In the genomic region with DNA sequence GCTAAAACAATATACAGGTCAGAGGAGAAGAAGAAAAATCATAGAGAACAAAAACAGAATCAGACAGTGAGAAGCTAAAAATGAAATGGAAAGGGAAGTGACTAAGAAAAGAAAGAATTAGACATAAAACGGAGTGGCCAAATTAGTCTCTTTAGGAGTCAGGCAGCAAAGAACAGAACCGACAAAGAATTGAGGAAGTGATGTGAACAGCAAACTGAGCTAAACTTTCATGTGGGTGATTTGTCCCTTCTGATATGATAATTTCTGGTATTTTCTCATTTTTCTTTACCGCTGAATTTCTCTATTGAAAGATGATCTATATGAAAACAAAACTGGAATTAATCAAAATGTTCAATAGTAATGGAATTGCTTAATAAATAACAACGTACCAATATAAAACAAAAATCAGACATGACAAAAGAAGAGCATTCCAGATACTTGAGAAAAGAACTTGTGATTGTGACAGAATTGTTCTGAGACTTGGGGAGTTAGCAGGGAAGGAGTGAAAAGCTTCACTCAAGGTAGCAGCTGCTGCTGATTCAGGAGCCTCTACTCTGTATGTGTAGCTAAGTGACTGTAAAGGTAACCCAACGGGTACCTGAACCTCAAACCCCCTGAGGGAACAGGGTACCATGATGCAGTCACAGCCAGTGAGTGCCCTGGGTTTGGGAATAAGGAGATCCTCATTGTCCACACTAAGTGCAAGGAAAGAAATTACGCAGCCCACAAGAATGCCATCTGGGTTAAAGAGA, we compare ENCODE assay signal across 11 cellular contexts. TPM values are rescaled to one million over a fixed set of nuclear protein-coding genes. Genes with fewer than 3 reads are reported as not detected.
DNase-seq lines count a peak whose midpoint lies in the region; ATAC-seq and TF ChIP-seq lines count a peak whose summit lies in the region.
"Had no signal": no experiment of that assay in that cellular context is flagged by ENCODE, and none has a peak within 500 bp of the region (broad histone marks: within the 10 kb centered on the region; RNA-seq: fewer than 3 reads in every experiment).

No MANE protein-coding gene starts in this region.

- CTCF ChIA-PET in activated CD8-positive, alpha-beta T cell treated with anti-CD3 and anti-CD28 coated beads, Interleukin-2, amount 10 ng/mL, durations not matched to agents 7 days and 5 days (lab: Charles Lee), result interaction anchor here (1.4 to 4.3 kb wide), 3 partner anchors 11 to 412 kb away, joined by 4 to 31 read pairs (median 6); no protein-coding TSS in a partner anchor

- no peaks in the 10 kb centered on the region for H3K27me3 Mint-ChIP-seq in activated CD8-positive, alpha-beta T cell treated with anti-CD3 and anti-CD28 coated beads, Interleukin-2, amount 10 ng/mL, durations not matched to agents 7 days and 5 days (ENCODE audit: low read depth)

- H3K36me3 Mint-ChIP-seq in activated CD8-positive, alpha-beta T cell treated with anti-CD3 and anti-CD28 coated beads, Interleukin-2, amount 10 ng/mL, durations not matched to agents 7 days and 5 days (ENCODE audit: low read depth), result peaks cover 41% of the 10 kb centered on the region

- H3K27me3 ChIP-seq in right cardiac atrium (ENCODE audit: control insufficient read depth, insufficient read depth), result no peaks in the 10 kb centered on the region
- H3K27me3 ChIP-seq in spleen (replicated peaks in 1 of 7), result no peaks in the 10 kb centered on the region
- H3K27me3 ChIP-seq: Peyer's patch had no signal

- intact Hi-C loops in right cardiac atrium (cut with DNase I), result no loop called here
- intact Hi-C loops in spleen (cut with DNase I; ENCODE audit: low total_unique reads), result no loop called here

- 85% methylated on average over 6 of the region's 6 CpGs for WGBS in right cardiac atrium
- WGBS in spleen, 5 donors, result 43 to 61% (median 52%) methylated on average over 6 of the region's 6 CpGs

- H3K27ac Mint-ChIP-seq in activated CD8-positive, alpha-beta T cell treated with anti-CD3 and anti-CD28 coated beads, Interleukin-2, amount 10 ng/mL, durations not matched to agents 7 days and 5 days, result peak overlapping the region; percentile 7

- peaks cover 55% of the 10 kb centered on the region for H3K4me1 Mint-ChIP-seq in activated CD8-positive, alpha-beta T cell treated with anti-CD3 and anti-CD28 coated beads, Interleukin-2, amount 10 ng/mL, durations not matched to agents 7 days and 5 days (ENCODE audit: low read depth)

- no peak for TF ChIP-seq CTCF in GM10266 (IDR thresholded peaks at IDR 0.05; ENCODE audit: control insufficient read depth, insufficient read depth, low read depth, missing control alignments)
- TF ChIP-seq CTCF in spleen (IDR thresholded peaks at IDR 0.05 in 8 of 11, conservative IDR thresholded peaks at IDR 0.05 in 3 of 11), result no peak

- H3K9me3 ChIP-seq in right cardiac atrium (ENCODE audit: control insufficient read depth, low read length), result no peaks in the 10 kb centered on the region
- H3K9me3 ChIP-seq in spleen, result no peaks in the 10 kb centered on the region
- H3K9me3 ChIP-seq: Peyer's patch had no signal

- TF ChIP-seq POLR2A in spleen (IDR thresholded peaks at IDR 0.05), result no peak

- POLR2A ChIA-PET in activated CD8-positive, alpha-beta T cell treated with anti-CD3 and anti-CD28 coated beads, Interleukin-2, amount 10 ng/mL, durations not matched to agents 7 days and 5 days (lab: Charles Lee), result interaction anchor here (0.8 to 1.3 kb wide), 2 partner anchors 8 to 9 kb away, joined by 3 to 5 read pairs; partner anchors contain the start of gene TAPT1

- no peak overlapping the region for H3K27ac ChIP-seq in right cardiac atrium (ENCODE audit: low read length)
- H3K27ac ChIP-seq in spleen, result no peak overlapping the region
- H3K27ac ChIP-seq: Peyer's patch had no signal

- ATAC-seq in GM19351 (IDR thresholded peaks at IDR 0.05; ENCODE audit: unreplicated experiment) (peak; percentile 88), HG03103 (IDR thresholded peaks at IDR 0.05; ENCODE audit: low read depth, unreplicated experiment) (peak; percentile 85), right cardiac atrium (no peak)
- ATAC-seq in activated CD8-positive, alpha-beta T cell treated with anti-CD3 and anti-CD28 coated beads, Interleukin-2, amount 10 ng/mL, durations not matched to agents 7 days and 5 days, result no peak

- peaks cover 12% of the 10 kb centered on the region for H3K4me1 ChIP-seq in right cardiac atrium (ENCODE audit: control insufficient read depth, insufficient read depth, low read length)
- H3K4me1 ChIP-seq in spleen, result peaks cover 6 to 100% (median 48%) of the 10 kb centered on the region in 6 donors

- H3K36me3 ChIP-seq in spleen, result peaks cover 0 to 55% (median 4%) of the 10 kb centered on the region in 6 donors

- no peaks in the 10 kb centered on the region for H3K9me3 Mint-ChIP-seq in activated CD8-positive, alpha-beta T cell treated with anti-CD3 and anti-CD28 coated beads, Interleukin-2, amount 10 ng/mL, durations not matched to agents 7 days and 5 days (ENCODE audit: insufficient read depth)

- peak overlapping the region; percentile 3 for H3K4me3 Mint-ChIP-seq in activated CD8-positive, alpha-beta T cell treated with anti-CD3 and anti-CD28 coated beads, Interleukin-2, amount 10 ng/mL, durations not matched to agents 7 days and 5 days

- peak; percentile 38 for DNase-seq in GM10266 (ENCODE audit: extremely low spot score)
- no peak for DNase-seq in activated CD8-positive, alpha-beta T cell treated with anti-CD3 and anti-CD28 coated beads, Interleukin-2, amount 10 ng/mL, durations not matched to agents 7 days and 5 days
- no peak for DNase-seq in right cardiac atrium
- no peak for DNase-seq in NCI-H526 treated with DMSO at 0.1 percent for 48 hours (lab: John Stamatoyannopoulos, UW)
- no peak for DNase-seq in spleen
- no peak for DNase-seq in NCI-H1105 (lab: John Stamatoyannopoulos, UW)
- DNase-seq: GDM1; Peyer's patch; stimulated activated CD4-positive, alpha-beta T cell treated with anti-CD3 and anti-CD28 coated beads, Interleukin-2, amount 100 ng/mL, for 48 hours had no signal

- no peak overlapping the region for H3K4me3 ChIP-seq in right cardiac atrium (ENCODE audit: low read length)
- H3K4me3 ChIP-seq in spleen, result no peak overlapping the region
- H3K4me3 ChIP-seq: Peyer's patch had no signal

RNA-seq across cellular contexts. Expression of gene TAPT1, which starts 8.8 kb away (rescaled TPM):
- 10 to 100 TPM; 31.9 to 34.3 TPM for total RNA-seq in activated CD8-positive, alpha-beta T cell treated with anti-CD3 and anti-CD28 coated beads, Interleukin-2, amount 10 ng/mL, durations not matched to agents 7 days and 5 days
- total RNA-seq in right cardiac atrium, result 10 to 100 TPM; 38.1 to 49.0 (median 39.5) TPM
- polyA plus RNA-seq in right cardiac atrium, result 16.9 TPM
- 10 to 100 TPM; 33.3 to 53.7 (median 45.2) TPM for total RNA-seq in spleen
- polyA plus RNA-seq in spleen, result 10 to 100 TPM; 10.7 to 19.2 (median 12.6) TPM

Comparison
In these comparisons a context has a peak if more than half of its experiments do, and no peak if none do; other contexts are left out.
1. ATAC-seq: peak in GM19351 (single experiment) and HG03103 (single experiment); none in activated CD8-positive, alpha-beta T cell treated with anti-CD3 and anti-CD28 coated beads, Interleukin-2, amount 10 ng/mL, durations not matched to agents 7 days and 5 days (single experiment) and right cardiac atrium (0 of 2).